ENCODE assay signal across 8 cellular contexts in the genomic region with DNA sequence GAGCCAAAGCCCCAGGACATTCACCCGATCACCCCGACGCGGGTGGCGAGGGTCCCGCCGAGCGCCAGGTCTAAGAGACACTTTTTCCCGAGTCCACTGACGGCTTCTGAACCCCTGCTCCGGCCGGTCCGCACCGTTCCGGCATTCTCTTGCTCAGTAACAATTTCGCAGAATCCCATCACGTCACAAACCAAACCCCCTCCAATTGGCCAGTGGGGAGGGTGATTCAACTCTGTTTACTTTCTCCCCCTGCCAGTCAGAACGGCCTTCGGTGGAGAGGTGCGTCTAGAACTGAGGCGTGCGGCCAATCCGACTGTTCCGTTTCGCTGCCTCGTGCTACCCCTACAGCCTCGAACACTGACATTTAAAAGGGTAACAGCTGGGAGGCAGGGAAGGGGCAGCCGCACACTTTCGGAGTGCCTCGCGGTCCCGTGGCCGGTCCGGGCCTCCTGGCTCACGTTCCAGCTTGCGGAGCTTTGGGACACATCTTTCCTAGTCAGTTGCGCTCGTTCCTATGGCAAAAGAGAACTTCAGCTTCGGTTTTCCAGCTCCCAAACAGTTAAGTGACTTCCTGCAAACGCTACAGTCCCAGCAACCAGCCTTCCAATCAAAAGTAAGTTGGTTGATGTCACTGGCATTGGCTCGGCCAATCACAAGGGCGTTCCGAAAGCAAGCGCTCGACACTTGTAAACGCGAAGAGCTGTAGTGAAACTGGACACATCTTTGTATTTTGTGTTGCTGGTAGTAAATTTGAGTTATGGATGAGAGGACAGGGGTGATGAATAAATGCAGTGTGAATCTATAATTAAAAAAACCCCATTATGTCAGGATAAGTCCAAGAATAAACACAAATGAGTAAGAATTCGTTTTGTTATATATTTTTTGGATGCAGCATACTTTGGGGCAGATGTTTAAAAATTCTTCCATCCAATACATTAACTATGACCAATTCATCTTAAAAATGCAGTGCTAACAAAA. TPM values are rescaled to one million over a fixed set of nuclear protein-coding genes. Genes with fewer than 3 reads are reported as not detected.
DNase-seq lines count a peak whose midpoint lies in the region; ATAC-seq and TF ChIP-seq lines count a peak whose summit lies in the region.

A gene (minus strand): TSS at position 860 of the 978 bp plus-strand sequence. CDS start 1,294 bp downstream, outside the sequence.

- H3K4me1 ChIP-seq in HUES64 (ENCODE audit: insufficient read depth, low read length) (peaks cover 17% of the 10 kb centered on the region; the same call in 1 of the 2 replicates), PC-9 (replicated peaks; ENCODE audit: insufficient read depth) (peaks cover 33% of the 10 kb centered on the region)

- intact Hi-C loops in PC-9 (cut with micrococcal nuclease; ENCODE audit: unreplicated experiment), result no loop called here

- peak within 1 kb of the TSS; percentile 89 for H2AFZ ChIP-seq in PC-9

- WGBS in HUES64, result under 1% methylated on average over 46 of the region's 48 CpGs

- H3K4me2 ChIP-seq in PC-9, result peak within 1 kb of the TSS; percentile 80

- 0 out of 2 replicates have a peak, but pooled peaks cover 10% of the 10 kb centered on the region for H3K79me2 ChIP-seq in PC-9 (ENCODE audit: low read depth)

- CTCF ChIA-PET in PC-9 (lab: Charles Lee), result no interaction called here

- ATAC-seq in GM21447 (IDR thresholded peaks at IDR 0.05; ENCODE audit: unreplicated experiment), result peak; percentile 69

- peaks cover 38% of the 10 kb centered on the region; the same call in 1 of the 2 replicates for H3F3A ChIP-seq in PC-9 (ENCODE audit: insufficient read depth, low read depth)

- H3K4me3 ChIP-seq in HUES64 (ENCODE audit: low read length) (peak within 1 kb of the TSS; percentile 57), PC-9 (peak within 1 kb of the TSS; percentile 87)

- H3K9me3 ChIP-seq in HUES64 (ENCODE audit: insufficient read depth, low read depth, low read length) (no peaks in the 10 kb centered on the region), PC-9 (ENCODE audit: insufficient read depth, low read depth) (no peaks in the 10 kb centered on the region)

- no peaks in the 10 kb centered on the region for H4K20me1 ChIP-seq in PC-9 (ENCODE audit: insufficient read depth)

- DNase-seq in D341Med (ENCODE audit: low spot score), result peak; percentile 78
- peak; percentile 80 to 82 for DNase-seq in PC-9
- peak; percentile 86 for DNase-seq in activated T-cell treated with anti-CD3 and anti-CD28 coated beads, Interleukin-2, amount 50 U/mL, for 1 hour
- peak; percentile 95 for DNase-seq in epithelial cell of prostate (ENCODE audit: low read depth, low spot score)
- peak; percentile 95 for DNase-seq in mucosa of gallbladder (ENCODE audit: low spot score)
- DNase-seq in stimulated activated CD8-positive, alpha-beta memory T cell treated with anti-CD3 and anti-CD28 coated beads, Interleukin-4, amount 100 ng/mL, for 24 hours (ENCODE audit: low read depth), result peak; percentile 82

- POLR2A ChIA-PET in PC-9 (lab: Charles Lee; ENCODE audit: unreplicated experiment), result interaction anchor here (0.6 to 0.9 kb wide), 6 partner anchors 9 to 822 kb away, joined by 3 to 5 read pairs (median 4); no protein-coding TSS in a partner anchor

- H3K27me3 ChIP-seq in HUES64 (ENCODE audit: insufficient read depth, low read length), result peaks cover 69% of the 10 kb centered on the region
- H3K27me3 ChIP-seq in PC-9 (ENCODE audit: insufficient read depth, low read depth), result no peaks in the 10 kb centered on the region

- no peaks in the 10 kb centered on the region for H3K9me2 ChIP-seq in PC-9 (ENCODE audit: insufficient read depth)

- TSS peak; percentile 55 for BruUV-seq in PC-9 (replicated peaks; lab: Mats Ljungman, UMichigan)

- H3K36me3 ChIP-seq in HUES64 (ENCODE audit: insufficient read depth, low read length) (no peaks in the 10 kb centered on the region), PC-9 (ENCODE audit: low read depth) (no peaks in the 10 kb centered on the region)

- TF ChIP-seq CTCF in PC-9 (conservative IDR thresholded peaks at IDR 0.05), result no peak

- no peak within 1 kb of the TSS for H3K9ac ChIP-seq in HUES64 (ENCODE audit: low read depth, low read length)

- H3K27ac ChIP-seq in HUES64 (ENCODE audit: low read depth, low read length) (peak within 1 kb of the TSS; percentile 75; the same call in 1 of the 2 replicates), PC-9 (peak within 1 kb of the TSS; percentile 62), epithelial cell of prostate (peak within 1 kb of the TSS; percentile 98)

RNA-seq across cellular contexts. Expression of the gene that starts here (rescaled TPM):
- polyA plus RNA-seq in HUES64 (2013, experiment 1 of 2), result 0.10 TPM
- polyA plus RNA-seq in HUES64 (2013, experiment 2 of 2), result 0.25 TPM
- total RNA-seq in PC-9 (2021), result 7.0 and 9.2 TPM in 2 replicates
- 40.9 TPM for total RNA-seq in mucosa of gallbladder

Comparison
In these comparisons a context has a peak if more than half of its experiments do, and no peak if none do; other contexts are left out.
1. Peak in every context shown above with its lines: DNase-seq, ATAC-seq, H3K4me3 ChIP-seq and H3K27ac ChIP-seq.